Comparison of ENCODE assay signal across 8 cellular contexts in the genomic region with DNA sequence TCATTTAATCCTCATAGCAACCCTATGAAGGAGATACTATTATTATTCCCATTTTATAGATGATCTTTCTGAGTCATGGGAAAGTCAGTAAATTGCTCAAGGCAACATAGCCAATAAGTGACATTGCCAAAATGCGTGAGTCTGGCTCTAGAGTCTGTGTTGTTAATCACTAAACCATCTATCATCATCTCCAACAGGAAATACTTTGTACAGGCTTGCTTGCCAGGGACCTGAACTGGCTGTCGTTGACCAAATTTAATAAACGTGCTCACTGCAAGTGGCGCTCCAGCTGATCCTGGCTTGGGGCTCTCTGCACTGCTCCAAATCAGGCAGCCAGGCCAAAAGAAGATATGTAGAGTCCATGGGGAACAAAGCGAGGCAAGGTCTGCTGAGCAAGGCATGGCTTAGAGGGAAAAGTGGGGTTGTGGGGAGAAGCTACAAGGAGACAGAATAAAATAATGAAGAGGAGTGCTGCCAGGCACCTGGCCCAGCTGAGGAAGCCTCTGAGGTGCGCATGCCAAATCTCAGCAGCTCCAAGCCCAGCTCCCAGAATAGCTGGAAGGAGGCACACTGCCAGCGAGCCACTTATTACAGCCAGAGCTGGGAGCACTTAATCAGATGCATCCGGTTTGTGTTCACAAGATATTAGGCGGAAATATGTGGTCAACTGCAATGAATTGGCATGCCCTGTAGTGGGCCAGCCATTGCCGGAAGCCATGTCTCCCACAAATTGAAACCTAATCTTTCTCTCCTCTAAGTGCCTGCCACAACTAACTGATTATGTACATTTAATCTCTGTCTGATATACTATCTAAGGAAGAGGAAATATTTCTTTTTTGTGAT. TPM values are rescaled to one million over a fixed set of nuclear protein-coding genes. Genes with fewer than 3 reads are reported as not detected.
DNase-seq lines count a peak whose midpoint lies in the region; ATAC-seq and TF ChIP-seq lines count a peak whose summit lies in the region.

No MANE protein-coding gene starts in this region.

- peak overlapping the region in 1 of 11 experiments; percentile 36; a peak in 1 of 22 replicates for H3K27ac ChIP-seq in BLaER1 treated with 17β-estradiol and CSF1 and Interleukin-3, amounts not matched to agents 10 nM and 100 nM
- peak overlapping the region; percentile 72 for H3K27ac ChIP-seq in mammary epithelial cell (ENCODE audit: insufficient read depth, low read depth, low read length)

- dilution Hi-C loops in mammary epithelial cell (cut with HindIII; ENCODE audit: low sequenced_read_pairs): no loop called here

- no peaks in the 10 kb centered on the region for H3K36me3 ChIP-seq in BLaER1 treated with 17β-estradiol and CSF1 and Interleukin-3, amounts not matched to agents 10 nM and 100 nM
- no peaks in the 10 kb centered on the region for H3K36me3 ChIP-seq in mammary epithelial cell (ENCODE audit: insufficient read depth, low read length)
- H3K36me3 ChIP-seq in mucosa of descending colon (ENCODE audit: low read depth): no peaks in the 10 kb centered on the region

- WGBS in mammary epithelial cell (ENCODE audit: low coverage, missing lambda C conversion rate): under 1% methylated on average over 10 of the region's 10 CpGs

- peak overlapping the region; percentile 48 to 73 (median 64) for H3K4me2 ChIP-seq in BLaER1 treated with 17β-estradiol and CSF1 and Interleukin-3, amounts not matched to agents 10 nM and 100 nM
- H3K4me2 ChIP-seq in mammary epithelial cell (ENCODE audit: insufficient read depth, low read depth, low read length): peak overlapping the region; percentile 67

- BruUV-seq in mammary epithelial cell (replicated peaks; lab: Mats Ljungman, UMichigan): no TSS peak

- no peaks in the 10 kb centered on the region for H4K20me1 ChIP-seq in BLaER1 treated with 17β-estradiol and CSF1 and Interleukin-3, amounts not matched to agents 10 nM and 100 nM
- H4K20me1 ChIP-seq in mammary epithelial cell (ENCODE audit: insufficient read depth, low read length): no peaks in the 10 kb centered on the region

- H2AFZ ChIP-seq in mammary epithelial cell (ENCODE audit: low read depth, low read length): peak overlapping the region; percentile 86

- peaks cover 12 to 18% (median 15%) of the 10 kb centered on the region in 10 experiments for H3K4me1 ChIP-seq in BLaER1 treated with 17β-estradiol and CSF1 and Interleukin-3, amounts not matched to agents 10 nM and 100 nM
- peaks cover 49% of the 10 kb centered on the region for H3K4me1 ChIP-seq in mammary epithelial cell (ENCODE audit: insufficient read depth, low read length)
- H3K4me1 ChIP-seq in mucosa of descending colon (ENCODE audit: low read depth): no peaks in the 10 kb centered on the region

- CTCF ChIA-PET in mammary epithelial cell (lab: Charles Lee; ENCODE audit: low non-redundant PET): interaction anchor here (0.6 to 0.8 kb wide), 3 partner anchors 144 to 1201 kb away, joined by 3 to 5 read pairs (median 4); no protein-coding TSS in a partner anchor

- intact Hi-C loops in mammary epithelial cell (cut with micrococcal nuclease): loop anchor here (5.0 to 10.0 kb wide), 3 partner anchors 123 to 434 kb away; a partner anchor contains a TSS
- intact Hi-C loops in mucosa of descending colon (cut with DNase I, micrococcal nuclease): loop anchor here (5.0 to 10.0 kb wide), 2 partner anchors 246 to 248 kb away; no protein-coding TSS in a partner anchor

- in situ Hi-C loops in mammary epithelial cell (cut with MboI; ENCODE audit: low sequenced_read_pairs in 2 of 2): loop anchor here (5.0 to 25.0 kb wide), 2 partner anchors 243 to 583 kb away; no protein-coding TSS in a partner anchor

- no peaks in the 10 kb centered on the region for H3K9me3 ChIP-seq in BLaER1 treated with 17β-estradiol and CSF1 and Interleukin-3, amounts not matched to agents 10 nM and 100 nM (replicated peaks in 1 of 11)
- H3K9me3 ChIP-seq in mammary epithelial cell (replicated peaks; ENCODE audit: insufficient read depth, low read length) (no peaks in the 10 kb centered on the region), mucosa of descending colon (no peaks in the 10 kb centered on the region)

- H3K9ac ChIP-seq in BLaER1 treated with 17β-estradiol and CSF1 and Interleukin-3, amounts not matched to agents 10 nM and 100 nM: no peak overlapping the region
- H3K9ac ChIP-seq in mammary epithelial cell (ENCODE audit: insufficient read depth, low read length): no peak overlapping the region

- ATAC-seq in GM21619 (IDR thresholded peaks at IDR 0.05; ENCODE audit: unreplicated experiment) (peak; percentile 86), mucosa of descending colon (peak; percentile 16), HG03039 (IDR thresholded peaks at IDR 0.05; ENCODE audit: unreplicated experiment) (no peak)

- DNase-seq in NCI-H1105 (lab: John Stamatoyannopoulos, UW) (peak; percentile 97), mammary epithelial cell (peak; percentile 87), mucosa of descending colon (peak; percentile 30 to 64 (median 47)), GF-D8 (lab: John Stamatoyannopoulos, UW) (no peak), activated T-cell treated with anti-CD3 and anti-CD28 coated beads for 4 hours (no peak)

- H3K79me2 ChIP-seq in mammary epithelial cell (ENCODE audit: insufficient read depth, low read length): no peaks in the 10 kb centered on the region

- TF ChIP-seq CTCF in mammary epithelial cell (conservative IDR thresholded peaks at IDR 0.05 in 1 of 2, IDR thresholded peaks at IDR 0.05 in 1 of 2; ENCODE audit: extremely low read depth in 1 of 2, insufficient read depth in 1 of 2, low read depth in 1 of 2, low read length in 2 of 2) (peak; percentile 8 to 27), mucosa of descending colon (IDR thresholded peaks at IDR 0.05) (no peak)

- peak overlapping the region in 1 of 10 experiments; percentile 13; a peak in 1 of 20 replicates for H3K4me3 ChIP-seq in BLaER1 treated with 17β-estradiol and CSF1 and Interleukin-3, amounts not matched to agents 10 nM and 100 nM
- H3K4me3 ChIP-seq in mammary epithelial cell (replicated peaks in 1 of 3; ENCODE audit: insufficient read depth in 1 of 3, low read depth in 2 of 3, low read length in 3 of 3): peak overlapping the region in 2 of 3 experiments; percentile 5 to 6
- no peak overlapping the region for H3K4me3 ChIP-seq in mucosa of descending colon

- peaks cover 0 to 3% (median 0%) of the 10 kb centered on the region in 11 experiments; a peak in 2 of 22 replicates for H3K27me3 ChIP-seq in BLaER1 treated with 17β-estradiol and CSF1 and Interleukin-3, amounts not matched to agents 10 nM and 100 nM
- no peaks in the 10 kb centered on the region for H3K27me3 ChIP-seq in mammary epithelial cell (ENCODE audit: insufficient read depth, low read length)

RNA-seq across cellular contexts. Expression of a gene that starts 43.3 kb away (rescaled TPM):
- total RNA-seq in mammary epithelial cell (under 1 TPM in 1 of 2 donors, not detected in 1; 0.21 TPM), mucosa of descending colon (10 to 100 TPM; 11.0 to 39.9 (median 21.9) TPM)
- polyA plus RNA-seq in mammary epithelial cell: 0.08 TPM
- not detected for polyA minus RNA-seq in mammary epithelial cell

RNA-seq across cellular contexts. Expression of a gene that starts 57.8 kb away (rescaled TPM):
- total RNA-seq in mammary epithelial cell: under 1 TPM in 1 of 2 donors, not detected in 1; 0.17 TPM
- not detected for polyA plus RNA-seq in mammary epithelial cell
- polyA minus RNA-seq in mammary epithelial cell: not detected
- total RNA-seq in mucosa of descending colon: 10 to 100 TPM in 1 of 3 donors, 1 to 10 TPM in 2; 1.4 to 31.6 (median 5.2) TPM

Comparison
In these comparisons a context has a peak if more than half of its experiments do, and no peak if none do; other contexts are left out.
1. DNase-seq: peak in NCI-H1105 (single experiment), mammary epithelial cell (single experiment) and mucosa of descending colon (3 of 3); none in GF-D8 (single experiment) and activated T-cell treated with anti-CD3 and anti-CD28 coated beads for 4 hours (single experiment).
2. RNA of a gene that starts 43.3 kb away (total RNA-seq): 11.0 to 39.9 TPM in mucosa of descending colon; 0.21 TPM in mammary epithelial cell; every median in the first group is over 4 times any median in the second.